8 cellular contexts compared by ENCODE assay signal in the genomic region with DNA sequence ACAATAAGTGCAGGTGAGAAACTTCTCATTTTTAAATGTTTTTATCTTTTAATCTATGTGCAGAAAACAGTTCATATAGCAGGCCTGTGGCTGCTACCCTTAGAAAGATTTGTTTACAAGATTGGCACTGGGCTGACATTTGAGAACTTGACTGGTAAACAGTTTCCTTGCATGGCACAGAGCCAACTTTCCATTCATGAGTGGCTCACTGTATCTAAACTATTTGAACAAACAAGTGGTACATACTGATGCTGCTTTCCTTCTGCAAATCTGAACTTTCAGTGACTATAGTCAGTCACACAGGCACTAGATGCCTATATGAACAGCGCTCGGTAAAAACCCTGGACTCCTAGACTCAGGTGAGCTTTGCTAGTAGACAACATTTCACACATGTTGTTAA. TPM values are rescaled to one million over a fixed set of nuclear protein-coding genes. Genes with fewer than 3 reads are reported as not detected.
DNase-seq lines count a peak whose midpoint lies in the region; ATAC-seq and TF ChIP-seq lines count a peak whose summit lies in the region.
"Had no signal": no experiment of that assay in that cellular context is flagged by ENCODE, and none has a peak within 500 bp of the region (broad histone marks: within the 10 kb centered on the region; RNA-seq: fewer than 3 reads in every experiment).

No MANE protein-coding gene starts in this region.

- POLR2A ChIA-PET in IMR-90 (lab: Charles Lee; ENCODE audit: unreplicated experiment) = no interaction called here

- no peaks in the 10 kb centered on the region for H3K36me3 Mint-ChIP-seq in CD14-positive monocyte

- H3K23ac ChIP-seq in IMR-90 (ENCODE audit: low read depth, low read length) = no peak overlapping the region

- intact Hi-C loops in IMR-90 (cut with micrococcal nuclease) (no loop called here), CD14-positive monocyte (cut with micrococcal nuclease) (loop anchor here (5.0 kb wide), 2 partner anchors 252 to 342 kb away; a partner anchor contains a TSS)

- H3K27me3 ChIP-seq in IMR-90 (ENCODE audit: control insufficient read depth, insufficient read depth, low read length) (peaks cover 2% of the 10 kb centered on the region; the same call in 1 of the 2 replicates), lung (ENCODE audit: control insufficient read depth, insufficient read depth) (no peaks in the 10 kb centered on the region)
- H3K27me3 ChIP-seq: heart left ventricle had no signal

- no peak overlapping the region for H2BK15ac ChIP-seq in IMR-90 (ENCODE audit: low read depth, low read length)

- CTCF ChIA-PET in IMR-90 (lab: Yijun Ruan, JAX) = interaction anchor here (1.9 kb wide), 1 partner anchor 250 kb away, joined by 5 read pairs; no protein-coding TSS in a partner anchor

- H3K4me3 ChIP-seq in IMR-90 (ENCODE audit: insufficient read depth, low read depth, low read length) = no peak overlapping the region
- H3K4me3 ChIP-seq in lung = no peak overlapping the region
- H3K4me3 ChIP-seq: heart left ventricle had no signal

- H3K9me1 ChIP-seq in IMR-90 (ENCODE audit: insufficient read depth, low read length) = no peaks in the 10 kb centered on the region

- no peak overlapping the region for H2AK5ac ChIP-seq in IMR-90 (ENCODE audit: low read depth, low read length)

- ATAC-seq in IMR-90 (ENCODE audit: low read depth) (peak; percentile 21; the same call in 1 of the 2 replicates), lung (ENCODE audit: insufficient read depth, low FRiP score) (no peak), GM18505 (IDR thresholded peaks at IDR 0.05; ENCODE audit: unreplicated experiment) (no peak)

- no peak overlapping the region for H3K9ac ChIP-seq in IMR-90 (ENCODE audit: low read depth, low read length)

- TF ChIP-seq POLR2A in IMR-90 (IDR thresholded peaks at IDR 0.05; ENCODE audit: low read depth, low read length) (no peak), GM18505 (IDR thresholded peaks at IDR 0.05; ENCODE audit: borderline replicate concordance, extremely low read depth, insufficient read depth, insufficient read length) (no peak)

- in situ Hi-C loops in IMR-90 (cut with MboI; ENCODE audit: low sequenced_read_pairs) = loop anchor here (10.0 to 25.0 kb wide), 3 partner anchors 250 to 672 kb away; no protein-coding TSS in a partner anchor

- TF ChIP-seq CTCF in IMR-90 (conservative IDR thresholded peaks at IDR 0.05; ENCODE audit: low read depth, low read length) (no peak), VCaP (conservative IDR thresholded peaks at IDR 0.05) (no peak), lung (IDR thresholded peaks at IDR 0.05; ENCODE audit: control extremely low read depth, extremely low read depth) (no peak), CD14-positive monocyte (IDR thresholded peaks at IDR 0.05) (no peak)

- H3K4ac ChIP-seq in IMR-90 (ENCODE audit: low read depth, low read length) = no peak overlapping the region

- H3K4me2 ChIP-seq in IMR-90 (ENCODE audit: low read depth, low read length) = no peak overlapping the region

- no peak overlapping the region for H2BK120ac ChIP-seq in IMR-90 (ENCODE audit: low read depth, low read length)

- H3K4me1 Mint-ChIP-seq in CD14-positive monocyte = peaks cover 9% of the 10 kb centered on the region

- TF ChIP-seq RAD21 in IMR-90 (IDR thresholded peaks at IDR 0.05; ENCODE audit: low read length) = no peak

- peak; percentile 50 for DNase-seq in DMS153 (lab: John Stamatoyannopoulos, UW)
- peak; percentile 12 for DNase-seq in IMR-90
- peak; percentile 37 for DNase-seq in lung (ENCODE audit: low spot score)
- DNase-seq in amniotic stem cell (lab: John Stamatoyannopoulos, UW) = no peak
- no peak for DNase-seq in CD14-positive monocyte (ENCODE audit: low spot score)
- DNase-seq: heart left ventricle had no signal

- H3K27me3 Mint-ChIP-seq in CD14-positive monocyte (ENCODE audit: low read depth in 3 of 3) = no peaks in the 10 kb centered on the region

- no CpG with 5 or more reads among the region's 2 CpGs for WGBS in IMR-90 (ENCODE audit: extremely low coverage in 2 of 2, insufficient read length in 1 of 2), 2 experiments
- 73 to 77% methylated on average over 2 of the region's 2 CpGs for WGBS in lung, 2 donors

- H3K27ac Mint-ChIP-seq in CD14-positive monocyte = no peak overlapping the region

- H2AFZ ChIP-seq in IMR-90 (replicated peaks; ENCODE audit: low read length, poor library complexity) = no peak overlapping the region

- H2AK9ac ChIP-seq in IMR-90 (replicated peaks; ENCODE audit: low read depth, low read length, poor library complexity) = no peak overlapping the region

- H3K27ac ChIP-seq in IMR-90 (ENCODE audit: insufficient read depth, low read length) = no peak overlapping the region
- H3K27ac ChIP-seq in VCaP = peak overlapping the region; percentile 48
- no peak overlapping the region for H3K27ac ChIP-seq in lung (ENCODE audit: low read depth in 1 of 2, low read length in 1 of 2)
- H3K27ac ChIP-seq: heart left ventricle had no signal

- H3K36me3 ChIP-seq in IMR-90 (ENCODE audit: control insufficient read depth, insufficient read depth, low read length) = no peaks in the 10 kb centered on the region
- no peaks in the 10 kb centered on the region for H3K36me3 ChIP-seq in lung (ENCODE audit: control insufficient read depth in 2 of 2, insufficient read depth in 2 of 2, low read length in 2 of 2)
- H3K36me3 ChIP-seq: heart left ventricle had no signal

- H3K9me3 Mint-ChIP-seq in CD14-positive monocyte = peaks cover 0 to 2% (median 0%) of the 10 kb centered on the region in 7 donors

- H3K56ac ChIP-seq in IMR-90 (ENCODE audit: extremely low read depth, insufficient read depth, low read length) = no peak overlapping the region

- H3K4me1 ChIP-seq in IMR-90 (ENCODE audit: control insufficient read depth, insufficient read depth, low read length) (peaks cover 8% of the 10 kb centered on the region), lung (ENCODE audit: control insufficient read depth in 2 of 2, insufficient read depth in 2 of 2, low read length in 2 of 2) (peaks cover 1 to 2% of the 10 kb centered on the region in 2 donors)

- no peak overlapping the region for H2BK20ac ChIP-seq in IMR-90 (ENCODE audit: low read depth, low read length)

- H4K5ac ChIP-seq in IMR-90 (ENCODE audit: low read depth, low read length) = no peak overlapping the region

- dilution Hi-C loops in IMR-90 (cut with HindIII; ENCODE audit: low sequenced_read_pairs, unreplicated experiment) = loop anchor here (25.0 kb wide), 1 partner anchor 397 kb away; no protein-coding TSS in a partner anchor

- no peak overlapping the region for H3K4me3 Mint-ChIP-seq in CD14-positive monocyte

- H3K9me3 ChIP-seq in IMR-90 (ENCODE audit: control insufficient read depth, insufficient read depth, low read length) (no peaks in the 10 kb centered on the region), lung (ENCODE audit: control insufficient read depth in 2 of 2, insufficient read depth in 1 of 2, low read length in 1 of 2) (no peaks in the 10 kb centered on the region)
- H3K9me3 ChIP-seq: heart left ventricle had no signal

- H4K8ac ChIP-seq in IMR-90 (ENCODE audit: low read depth in 2 of 2, low read length in 2 of 2) = no peak overlapping the region

- H4K20me1 ChIP-seq in IMR-90 (ENCODE audit: insufficient read depth, low read length) = no peaks in the 10 kb centered on the region

- no peak overlapping the region for H3K14ac ChIP-seq in IMR-90 (replicated peaks; ENCODE audit: low read depth, low read length)

- H2BK5ac ChIP-seq in IMR-90 (ENCODE audit: low read depth, low read length, poor library complexity, severe bottlenecking) = no peak overlapping the region

- no peaks in the 10 kb centered on the region for H3K79me1 ChIP-seq in IMR-90 (ENCODE audit: low read depth in 1 of 2, low read length in 2 of 2)

- no TSS peak for BruUV-seq in IMR-90 (replicated peaks; lab: Mats Ljungman, UMichigan)

- no peak overlapping the region for H3K18ac ChIP-seq in IMR-90 (ENCODE audit: low read depth, low read length)

- no peak overlapping the region for H4K91ac ChIP-seq in IMR-90 (ENCODE audit: insufficient read depth, low read depth, low read length)

TF ChIP-seq in IMR-90, 13 proteins besides CTCF, POLR2A, EP300 and RAD21 (continues in another document):
- TF ChIP-seq MAZ (IDR thresholded peaks at IDR 0.05; ENCODE audit: borderline replicate concordance, low read depth, low read length) = no peak
- TF ChIP-seq BHLHE40 (IDR thresholded peaks at IDR 0.05; ENCODE audit: low read depth, low read length) = no peak
- TF ChIP-seq CEBPB (IDR thresholded peaks at IDR 0.05; ENCODE audit: low read depth, low read length) = no peak
- no peak for TF ChIP-seq RCOR1 (IDR thresholded peaks at IDR 0.05; ENCODE audit: insufficient replicate concordance, low read length)
- TF ChIP-seq, protein P1, sequence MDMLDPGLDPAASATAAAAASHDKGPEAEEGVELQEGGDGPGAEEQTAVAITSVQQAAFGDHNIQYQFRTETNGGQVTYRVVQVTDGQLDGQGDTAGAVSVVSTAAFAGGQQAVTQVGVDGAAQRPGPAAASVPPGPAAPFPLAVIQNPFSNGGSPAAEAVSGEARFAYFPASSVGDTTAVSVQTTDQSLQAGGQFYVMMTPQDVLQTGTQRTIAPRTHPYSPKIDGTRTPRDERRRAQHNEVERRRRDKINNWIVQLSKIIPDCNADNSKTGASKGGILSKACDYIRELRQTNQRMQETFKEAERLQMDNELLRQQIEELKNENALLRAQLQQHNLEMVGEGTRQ (IDR thresholded peaks at IDR 0.05; ENCODE audit: low read depth, low read length) = no peak
- no peak for TF ChIP-seq MXI1 (IDR thresholded peaks at IDR 0.05; ENCODE audit: borderline replicate concordance, low read depth, low read length)
- TF ChIP-seq FOS (IDR thresholded peaks at IDR 0.05; ENCODE audit: low read depth, low read length) = no peak
- TF ChIP-seq CHD1 (IDR thresholded peaks at IDR 0.05; ENCODE audit: low read depth, low read length) = no peak
- TF ChIP-seq RFX5 (IDR thresholded peaks at IDR 0.05; ENCODE audit: low read depth, low read length) = no peak
- TF ChIP-seq SMC3 (IDR thresholded peaks at IDR 0.05; ENCODE audit: low read depth, low read length) = no peak
- TF ChIP-seq MAFK (IDR thresholded peaks at IDR 0.05; ENCODE audit: low read depth, low read length) = no peak

RNA-seq across cellular contexts. Expression of a gene that starts 6.3 kb away (rescaled TPM):
- total RNA-seq in IMR-90 (2012; rRNA removed) (15.4 and 19.4 TPM in 2 replicates), lung (10 to 100 TPM; 17.5 to 20.6 TPM)
- polyA plus RNA-seq in IMR-90 (2012; rRNA removed) (23.9 and 29.9 TPM in 2 replicates), lung (1 to 10 TPM; 6.4 to 9.6 TPM), CD14-positive monocyte (10 to 100 TPM in 1 of 2 donors, 1 to 10 TPM in 1; 9.8 to 10.8 TPM)
- 8.8 and 10.1 TPM in 2 replicates for polyA plus RNA-seq in IMR-90 (2012; cell fraction: cytosol; rRNA removed)
- polyA plus RNA-seq in IMR-90 (2012; cell fraction: nucleus; rRNA removed; ENCODE audit: low replicate concordance) = 8.5 and 10.4 TPM in 2 replicates

RNA-seq across cellular contexts. Expression of a gene that starts 9.6 kb away (rescaled TPM):
- total RNA-seq in IMR-90 (2012; rRNA removed) (under 0.01 TPM in 2 replicates), lung (1 to 10 TPM in 1 of 2 donors, under 1 TPM in 1; 0.83 to 2.2 TPM)
- polyA plus RNA-seq in IMR-90 (2012; rRNA removed) (0.05 TPM in 1 of 2 replicates, not detected in the other), lung (under 1 TPM; 0.22 to 0.33 TPM), CD14-positive monocyte (1 to 10 TPM; 1.5 to 9.0 TPM)
- polyA plus RNA-seq in IMR-90 (2012; cell fraction: cytosol; rRNA removed) = not detected in 2 replicates
- 0.07 TPM in 1 of 2 replicates, not detected in the other for polyA plus RNA-seq in IMR-90 (2012; cell fraction: nucleus; rRNA removed; ENCODE audit: low replicate concordance)

Comparison
In these comparisons a context has a peak if more than half of its experiments do, and no peak if none do; other contexts are left out.
1. DNase-seq: peak in DMS153 (single experiment), IMR-90 (single experiment) and lung (single experiment); none in amniotic stem cell (single experiment) and CD14-positive monocyte (single experiment).